ENCODE assay signal across 9 cellular contexts in the genomic region with DNA sequence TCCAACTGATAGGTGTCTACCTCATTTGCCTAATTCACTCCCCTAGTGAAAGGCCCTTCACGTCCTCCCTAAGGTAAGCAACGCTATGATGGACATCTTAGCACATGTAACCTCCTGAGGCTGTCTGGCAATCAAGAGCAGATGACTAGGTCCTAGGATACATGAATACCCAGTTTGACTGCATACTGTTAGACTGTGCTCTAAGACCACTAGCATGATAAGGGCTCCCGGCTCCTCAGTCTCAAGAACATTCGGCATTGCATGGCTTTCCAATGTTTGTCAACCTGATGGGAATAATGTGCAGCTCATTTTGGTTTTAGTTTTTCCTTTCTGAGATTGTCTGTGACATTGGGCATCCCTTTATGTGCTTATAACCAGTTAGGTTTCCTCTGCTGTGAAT.
"Had no signal": no experiment of that assay in that cellular context is flagged by ENCODE, and none has a peak within 500 bp of the region (broad histone marks: within the 10 kb centered on the region; RNA-seq: fewer than 3 reads in every experiment).

No MANE protein-coding gene starts in this region.

- H3K27ac Mint-ChIP-seq: GM23338, H9, HFFc6 had no signal

- H3K4me3 ChIP-seq: GM23338, K562 had no signal

- DNase-seq: H9, HCEC 1CT, HFFc6, IMR-90 had no signal

- H3K4me3 Mint-ChIP-seq: GM23338, H9, HFFc6 had no signal

- FAIRE-seq: H1, H54, K562 had no signal

- H3K9me3 Mint-ChIP-seq: GM23338, H9, HFFc6 had no signal

- H3K27ac ChIP-seq: HL-60 had no signal
